Comparison of ENCODE assay signal across 8 cellular contexts in the genomic region with DNA sequence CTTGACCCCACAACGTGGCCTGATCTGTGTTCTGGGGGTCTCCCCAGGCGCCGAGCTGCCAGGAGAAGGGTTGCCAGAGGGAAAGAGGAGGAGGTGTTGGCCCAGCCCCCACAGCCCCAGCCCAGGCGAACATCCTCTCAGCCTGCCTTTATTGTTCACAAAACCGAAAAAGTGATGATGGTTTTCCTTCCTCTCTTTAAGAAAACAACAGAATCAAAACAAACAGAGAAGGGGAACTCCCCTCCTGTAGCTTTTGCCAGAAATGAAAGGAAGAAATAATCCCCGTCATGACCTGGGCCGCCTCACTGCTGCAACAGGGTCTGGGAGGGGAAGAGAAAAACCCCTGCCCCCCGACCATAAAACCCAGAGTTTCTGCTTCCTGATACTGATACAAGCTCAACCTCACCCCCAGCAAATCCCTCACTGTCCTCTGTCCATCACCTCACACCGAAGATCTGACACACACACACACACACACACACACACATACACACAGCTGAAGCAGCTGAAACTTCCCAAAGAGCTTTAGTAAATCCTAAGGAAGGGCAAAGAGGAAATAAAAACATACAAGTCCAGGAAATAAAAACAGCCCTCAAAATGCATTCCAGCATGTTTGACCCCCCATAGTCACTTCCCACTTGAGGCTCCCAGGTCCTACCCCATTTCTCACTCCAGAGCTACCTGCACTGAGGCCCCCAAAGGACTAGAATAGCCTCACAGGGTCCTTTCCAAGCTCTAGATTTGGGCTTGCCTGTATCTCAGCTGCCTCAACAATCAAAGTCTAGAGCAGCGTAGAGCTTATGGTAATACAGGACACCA. TPM values are rescaled to one million over a fixed set of nuclear protein-coding genes. Genes with fewer than 3 reads are reported as not detected.
DNase-seq lines count a peak whose midpoint lies in the region; ATAC-seq and TF ChIP-seq lines count a peak whose summit lies in the region.

No MANE protein-coding gene starts in this region.

- H3K36me3 Mint-ChIP-seq in IgD-negative memory B cell = peaks cover 2% of the 10 kb centered on the region

- 59% methylated on average over 10 of the region's 10 CpGs for whole genome bisulfite sequencing in liver

- H3K4me1 Mint-ChIP-seq in IgD-negative memory B cell = peaks cover 23 to 72% (median 46%) of the 10 kb centered on the region in 3 donors

- ATAC-seq in GM21367 (IDR thresholded peaks at IDR 0.05; ENCODE audit: unreplicated experiment) = peak; percentile 75
- no peak for ATAC-seq in foreskin keratinocyte

- TF ChIP-seq RAD21 in liver (IDR thresholded peaks at IDR 0.05) = peak in 1 of 2 donors; percentile 20

- H3K4me3 Mint-ChIP-seq in IgD-negative memory B cell = peak overlapping the region; percentile 39 to 91 (median 84)

- TF ChIP-seq CTCF in liver (IDR thresholded peaks at IDR 0.05; ENCODE audit: low read depth, low read length, missing input control) (no peak), foreskin keratinocyte (conservative IDR thresholded peaks at IDR 0.05) (no peak)

- peaks cover 0 to 1% (median 0%) of the 10 kb centered on the region in 4 donors for H3K9me3 ChIP-seq in liver (ENCODE audit: control insufficient read depth in 4 of 4, low read length in 3 of 4)

- H3K27me3 ChIP-seq in liver (ENCODE audit: control insufficient read depth in 4 of 4, insufficient read depth in 4 of 4, low read length in 3 of 4) (no peaks in the 10 kb centered on the region), foreskin keratinocyte (no peaks in the 10 kb centered on the region)

- in situ Hi-C loops in ACHN (cut with HindIII; ENCODE audit: low pct_ligation_motif_present, low pct_unique_long_range_greater_than_20kb, low sequenced_read_pairs) = no loop called here

- H3K4me3 ChIP-seq in liver (ENCODE audit: low read depth in 1 of 3, low read length in 3 of 3) = no peak overlapping the region

- DNase-seq in AML-193 (lab: John Stamatoyannopoulos, UW) (peak; percentile 28 to 42), foreskin keratinocyte (no peak), ACHN (no peak)
- DNase-seq in activated T-cell treated with anti-CD3 and anti-CD28 coated beads, Interleukin-2, amount 50 U/mL, for 48 hours = peak; percentile 78 to 81
- peak; percentile 79 for DNase-seq in stimulated activated CD8-positive, alpha-beta memory T cell treated with anti-CD3 and anti-CD28 coated beads, Interleukin-4, amount 100 ng/mL, for 48 hours

- peak overlapping the region in 1 of 2 donors; percentile 61 for H3K9ac ChIP-seq in liver (ENCODE audit: low read depth in 1 of 2, low read length in 2 of 2)

- no peaks in the 10 kb centered on the region for H3K36me3 ChIP-seq in liver (ENCODE audit: control insufficient read depth in 4 of 4, insufficient read depth in 3 of 4, low read depth in 1 of 4, low read length in 3 of 4)

- H3K27ac Mint-ChIP-seq in IgD-negative memory B cell = peak overlapping the region; percentile 95 to 99 (median 98)

- H3K27ac ChIP-seq in liver (ENCODE audit: low read depth in 1 of 2, low read length in 2 of 2) (peak overlapping the region; percentile 65 to 69), foreskin keratinocyte (no peak overlapping the region)

- no peaks in the 10 kb centered on the region for H3K27me3 Mint-ChIP-seq in IgD-negative memory B cell

- H3K4me1 ChIP-seq in liver (ENCODE audit: control insufficient read depth in 4 of 4, insufficient read depth in 4 of 4, low read length in 3 of 4) (peaks cover 5 to 22% (median 11%) of the 10 kb centered on the region in 4 donors), foreskin keratinocyte (peaks cover 8% of the 10 kb centered on the region)

- peaks cover 0 to 4% (median 0%) of the 10 kb centered on the region in 3 donors for H3K9me3 Mint-ChIP-seq in IgD-negative memory B cell

TF ChIP-seq in liver, 16 proteins besides CTCF, POLR2A, EP300 and RAD21:
- TF ChIP-seq TAF1 (conservative IDR thresholded peaks at IDR 0.05) = no peak
- TF ChIP-seq, protein P1, sequence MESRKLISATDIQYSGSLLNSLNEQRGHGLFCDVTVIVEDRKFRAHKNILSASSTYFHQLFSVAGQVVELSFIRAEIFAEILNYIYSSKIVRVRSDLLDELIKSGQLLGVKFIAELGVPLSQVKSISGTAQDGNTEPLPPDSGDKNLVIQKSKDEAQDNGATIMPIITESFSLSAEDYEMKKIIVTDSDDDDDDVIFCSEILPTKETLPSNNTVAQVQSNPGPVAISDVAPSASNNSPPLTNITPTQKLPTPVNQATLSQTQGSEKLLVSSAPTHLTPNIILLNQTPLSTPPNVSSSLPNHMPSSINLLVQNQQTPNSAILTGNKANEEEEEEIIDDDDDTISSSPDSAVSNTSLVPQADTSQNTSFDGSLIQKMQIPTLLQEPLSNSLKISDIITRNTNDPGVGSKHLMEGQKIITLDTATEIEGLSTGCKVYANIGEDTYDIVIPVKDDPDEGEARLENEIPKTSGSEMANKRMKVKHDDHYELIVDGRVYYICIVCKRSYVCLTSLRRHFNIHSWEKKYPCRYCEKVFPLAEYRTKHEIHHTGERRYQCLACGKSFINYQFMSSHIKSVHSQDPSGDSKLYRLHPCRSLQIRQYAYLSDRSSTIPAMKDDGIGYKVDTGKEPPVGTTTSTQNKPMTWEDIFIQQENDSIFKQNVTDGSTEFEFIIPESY (IDR thresholded peaks at IDR 0.05) = no peak
- no peak for TF ChIP-seq SP1 (IDR thresholded peaks at IDR 0.05)
- TF ChIP-seq, protein P2, sequence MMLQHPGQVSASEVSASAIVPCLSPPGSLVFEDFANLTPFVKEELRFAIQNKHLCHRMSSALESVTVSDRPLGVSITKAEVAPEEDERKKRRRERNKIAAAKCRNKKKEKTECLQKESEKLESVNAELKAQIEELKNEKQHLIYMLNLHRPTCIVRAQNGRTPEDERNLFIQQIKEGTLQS (IDR thresholded peaks at IDR 0.05) = no peak
- no peak for TF ChIP-seq GABPA (IDR thresholded peaks at IDR 0.05 in 1 of 2, conservative IDR thresholded peaks at IDR 0.05 in 1 of 2)
- TF ChIP-seq NR2F2 (IDR thresholded peaks at IDR 0.05) = no peak
- TF ChIP-seq, protein P3, sequence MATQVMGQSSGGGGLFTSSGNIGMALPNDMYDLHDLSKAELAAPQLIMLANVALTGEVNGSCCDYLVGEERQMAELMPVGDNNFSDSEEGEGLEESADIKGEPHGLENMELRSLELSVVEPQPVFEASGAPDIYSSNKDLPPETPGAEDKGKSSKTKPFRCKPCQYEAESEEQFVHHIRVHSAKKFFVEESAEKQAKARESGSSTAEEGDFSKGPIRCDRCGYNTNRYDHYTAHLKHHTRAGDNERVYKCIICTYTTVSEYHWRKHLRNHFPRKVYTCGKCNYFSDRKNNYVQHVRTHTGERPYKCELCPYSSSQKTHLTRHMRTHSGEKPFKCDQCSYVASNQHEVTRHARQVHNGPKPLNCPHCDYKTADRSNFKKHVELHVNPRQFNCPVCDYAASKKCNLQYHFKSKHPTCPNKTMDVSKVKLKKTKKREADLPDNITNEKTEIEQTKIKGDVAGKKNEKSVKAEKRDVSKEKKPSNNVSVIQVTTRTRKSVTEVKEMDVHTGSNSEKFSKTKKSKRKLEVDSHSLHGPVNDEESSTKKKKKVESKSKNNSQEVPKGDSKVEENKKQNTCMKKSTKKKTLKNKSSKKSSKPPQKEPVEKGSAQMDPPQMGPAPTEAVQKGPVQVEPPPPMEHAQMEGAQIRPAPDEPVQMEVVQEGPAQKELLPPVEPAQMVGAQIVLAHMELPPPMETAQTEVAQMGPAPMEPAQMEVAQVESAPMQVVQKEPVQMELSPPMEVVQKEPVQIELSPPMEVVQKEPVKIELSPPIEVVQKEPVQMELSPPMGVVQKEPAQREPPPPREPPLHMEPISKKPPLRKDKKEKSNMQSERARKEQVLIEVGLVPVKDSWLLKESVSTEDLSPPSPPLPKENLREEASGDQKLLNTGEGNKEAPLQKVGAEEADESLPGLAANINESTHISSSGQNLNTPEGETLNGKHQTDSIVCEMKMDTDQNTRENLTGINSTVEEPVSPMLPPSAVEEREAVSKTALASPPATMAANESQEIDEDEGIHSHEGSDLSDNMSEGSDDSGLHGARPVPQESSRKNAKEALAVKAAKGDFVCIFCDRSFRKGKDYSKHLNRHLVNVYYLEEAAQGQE (IDR thresholded peaks at IDR 0.05) = no peak

RNA-seq across cellular contexts. Expression of a gene that starts 51.8 kb away (rescaled TPM):
- 249 TPM for polyA plus RNA-seq in IgD-negative memory B cell
- total RNA-seq in liver = 10 to 100 TPM; 10.3 to 19.7 TPM
- polyA plus RNA-seq in liver = 10 to 100 TPM; 18.1 to 26.8 TPM
- 124 and 137 TPM in 2 replicates for total RNA-seq in foreskin keratinocyte
- polyA plus RNA-seq in foreskin keratinocyte = 127 and 136 TPM in 2 replicates

Comparison
In these comparisons a context has a peak if more than half of its experiments do, and no peak if none do; other contexts are left out.
1. DNase-seq: peak in AML-193 (2 of 2), activated T-cell treated with anti-CD3 and anti-CD28 coated beads, Interleukin-2, amount 50 U/mL, for 48 hours (2 of 2) and stimulated activated CD8-positive, alpha-beta memory T cell treated with anti-CD3 and anti-CD28 coated beads, Interleukin-4, amount 100 ng/mL, for 48 hours (single experiment); none in foreskin keratinocyte (0 of 2) and ACHN (single experiment).